1 cellular context compared by ENCODE assay signal in the genomic region with DNA sequence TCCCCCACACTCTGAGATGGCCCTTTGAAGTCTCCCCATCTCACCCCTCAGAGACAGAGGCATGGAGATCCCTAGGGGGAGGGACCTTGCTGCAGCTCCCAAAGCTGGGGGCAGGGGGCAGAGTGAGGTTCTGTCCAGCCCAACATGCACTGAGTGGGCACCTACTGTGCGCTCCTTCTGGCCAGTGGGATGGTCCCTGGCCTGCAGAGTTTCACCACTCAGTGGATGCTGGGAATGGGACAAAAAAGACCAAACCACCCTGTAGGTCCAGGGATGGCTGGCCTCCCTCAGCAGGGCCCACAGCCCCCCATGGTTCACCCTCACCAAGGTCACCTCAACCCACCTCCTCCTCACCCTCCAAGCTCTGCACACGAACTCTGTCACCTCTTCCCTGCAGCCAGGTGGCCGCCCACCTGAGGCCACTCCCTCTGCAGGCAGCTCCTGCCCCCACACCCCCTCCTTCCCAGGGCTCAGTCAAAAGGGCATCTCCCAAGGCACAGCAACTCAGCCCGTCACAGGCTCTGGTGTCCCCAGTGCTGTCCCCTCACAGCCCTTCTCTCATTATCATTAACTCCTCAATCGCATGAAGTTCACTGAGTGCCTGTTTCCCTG.
TF ChIP-seq lines count a peak whose summit lies in the region.

No MANE protein-coding gene starts in this region.

TF ChIP-seq in GM23338, 12 proteins besides CTCF, POLR2A, EP300 and RAD21 (continued from another document):
- TF ChIP-seq STAT1 (IDR thresholded peaks at IDR 0.05; ENCODE audit: unreplicated experiment) (no peak), EZH2 (IDR thresholded peaks at IDR 0.05; ENCODE audit: low read depth, unreplicated experiment) (no peak)
TF ChIP-seq in GM23338: peak in this region for 0.
